ENCODE assay signal across 15 cellular contexts in genomic region chr14:52783211-52783610, GRCh38. TPM values are rescaled to one million over a fixed set of nuclear protein-coding genes. Genes with fewer than 3 reads are reported as not detected.
DNase-seq lines count a peak whose midpoint lies in the region; ATAC-seq, FAIRE-seq and TF ChIP-seq lines count a peak whose summit lies in the region.
"Had no signal": no experiment of that assay in that cellular context is flagged by ENCODE, and none has a peak within 500 bp of the region (broad histone marks: within the 10 kb centered on the region; RNA-seq: fewer than 3 reads in every experiment).

No MANE protein-coding gene starts in this region.

- H3K9me3 ChIP-seq in OCI-LY1 (ENCODE audit: low read length): no peaks in the 10 kb centered on the region
- no peaks in the 10 kb centered on the region for H3K9me3 ChIP-seq in vagina
- no peaks in the 10 kb centered on the region for H3K9me3 ChIP-seq in left ventricle myocardium inferior (replicated peaks)

- DNase-seq in NOMO-1 treated with DMSO at 0.1 percent for 48 hours (lab: John Stamatoyannopoulos, UW; ENCODE audit: unreplicated experiment) (peak; percentile 12), NOMO-1 treated with dmso at 0.1 percent for 144 hours (lab: John Stamatoyannopoulos, UW; ENCODE audit: unreplicated experiment) (no peak), vagina (ENCODE audit: extremely low spot score in 2 of 2) (no peak), omental fat pad (ENCODE audit: low spot score) (no peak), left ventricle myocardium inferior (no peak)
- DNase-seq: 8988T; C1 segment of cervical spinal cord; CD4-positive, alpha-beta memory T cell; DMS79 had no signal

- H3K4me3 ChIP-seq in OCI-LY1 (ENCODE audit: low read depth, low read length, poor library complexity, severe bottlenecking) (no peak overlapping the region), vagina (no peak overlapping the region), left ventricle myocardium inferior (no peak overlapping the region)

- H3K4me1 ChIP-seq in OCI-LY1 (ENCODE audit: insufficient read depth, low read length, severe bottlenecking) (peaks cover 10% of the 10 kb centered on the region), vagina (peaks cover 5% of the 10 kb centered on the region), left ventricle myocardium inferior (no peaks in the 10 kb centered on the region)

- H3K9me2 ChIP-seq in OCI-LY1 (ENCODE audit: low read depth, low read length): no peaks in the 10 kb centered on the region

- no peaks in the 10 kb centered on the region for H3F3A ChIP-seq in OCI-LY1 (ENCODE audit: insufficient read depth, low read length)

- no peak overlapping the region for H3K9ac ChIP-seq in OCI-LY1 (ENCODE audit: low read length)

- peaks cover 16% of the 10 kb centered on the region; the same call in 1 of the 2 replicates for H3K36me3 ChIP-seq in OCI-LY1 (ENCODE audit: insufficient read depth, low read length)
- H3K36me3 ChIP-seq in vagina: peaks cover 0 to under 1% of the 10 kb centered on the region in 2 donors
- H3K36me3 ChIP-seq in left ventricle myocardium inferior: peaks cover 16% of the 10 kb centered on the region

- 0 out of 2 replicates have a peak, but pooled peaks cover 5% of the 10 kb centered on the region for H3K79me2 ChIP-seq in OCI-LY1 (ENCODE audit: insufficient read depth, low read length)

- TF ChIP-seq POLR2A in vagina (IDR thresholded peaks at IDR 0.05): no peak

- intact Hi-C loops in vagina (cut with DNase I): no loop called here
- intact Hi-C loops in left ventricle myocardium inferior (cut with micrococcal nuclease): no loop called here

- peak; percentile 13 for FAIRE-seq in islet of Langerhans (lab: Jason Lieb, UNC)
- FAIRE-seq: GM12891, H54 had no signal

- H3K27me3 ChIP-seq in OCI-LY1 (ENCODE audit: insufficient read depth, low read length): no peaks in the 10 kb centered on the region
- no peaks in the 10 kb centered on the region for H3K27me3 ChIP-seq in vagina
- H3K27me3 ChIP-seq in left ventricle myocardium inferior (ENCODE audit: low read depth): no peaks in the 10 kb centered on the region

- H2AFZ ChIP-seq in OCI-LY1 (ENCODE audit: low read length): no peak overlapping the region

- ATAC-seq in omental fat pad (ENCODE audit: low FRiP score): no peak
- ATAC-seq: HCT116 had no signal

- H3K4me2 ChIP-seq in OCI-LY1 (ENCODE audit: low read length): no peak overlapping the region

- TF ChIP-seq CTCF in OCI-LY1 (IDR thresholded peaks at IDR 0.05; ENCODE audit: low read length): no peak
- TF ChIP-seq CTCF in vagina (IDR thresholded peaks at IDR 0.05): no peak
- no peak for TF ChIP-seq CTCF in omental fat pad (IDR thresholded peaks at IDR 0.05)
- no peak for TF ChIP-seq CTCF in left ventricle myocardium inferior (IDR thresholded peaks at IDR 0.05; ENCODE audit: borderline replicate concordance)

- no peaks in the 10 kb centered on the region for H4K20me1 ChIP-seq in OCI-LY1 (ENCODE audit: insufficient read depth, low read length)

- H3K27ac ChIP-seq in OCI-LY1 (ENCODE audit: low read depth, low read length, poor library complexity, severe bottlenecking): peak overlapping the region; percentile 32
- H3K27ac ChIP-seq in vagina: no peak overlapping the region
- H3K27ac ChIP-seq in left ventricle myocardium inferior (replicated peaks): no peak overlapping the region
- H3K27ac ChIP-seq: HL-60 had no signal

RNA-seq across cellular contexts. Expression of gene GNPNAT1, which starts 8.2 kb away (rescaled TPM):
- total RNA-seq in vagina (11.5 TPM), omental fat pad (10 to 100 TPM; 14.0 to 45.6 (median 14.9) TPM), left ventricle myocardium inferior (5.7 TPM)

RNA-seq across cellular contexts. Expression of gene STYX, which starts 53.2 kb away (rescaled TPM):
- 11.5 TPM for total RNA-seq in vagina
- total RNA-seq in omental fat pad: 10 to 100 TPM; 12.5 to 18.6 (median 13.4) TPM
- total RNA-seq in left ventricle myocardium inferior: 13.3 TPM
